In genomic region chr14:106348873-106349540, GRCh38 we compare ENCODE assay signal across 8 cellular contexts.
DNase-seq lines count a peak whose midpoint lies in the region; ATAC-seq and TF ChIP-seq lines count a peak whose summit lies in the region.
"Not testable (repeated sequence)": the region's sequence is repeated elsewhere in the genome, so short reads cannot be mapped to it uniquely, and the experiment has no call there.

No MANE protein-coding gene starts in this region.

- not testable (repeated sequence) for H3K36me3 Mint-ChIP-seq in chondrocyte (ENCODE audit: low read depth); type B pancreatic cell

- not testable (repeated sequence) for H3K27ac Mint-ChIP-seq in chondrocyte (ENCODE audit: unreplicated experiment); type B pancreatic cell

- H3K9me2 ChIP-seq in Loucy (replicated peaks; ENCODE audit: low read depth, low read length): not testable (repeated sequence)

- TF ChIP-seq CTCF in GM06990 (IDR thresholded peaks at IDR 0.05; ENCODE audit: insufficient read depth, low read length, poor library complexity, severe bottlenecking) (peak; percentile 82), Loucy (conservative IDR thresholded peaks at IDR 0.05; ENCODE audit: low read length) (peak; percentile 84), WERI-Rb-1 (IDR thresholded peaks at IDR 0.05; ENCODE audit: low read depth, low read length) (peak; percentile 34), chondrocyte (IDR thresholded peaks at IDR 0.05) (peak; percentile 33), type B pancreatic cell (conservative IDR thresholded peaks at IDR 0.05) (peak; percentile 63)
- TF ChIP-seq CTCF in mucosa of descending colon (IDR thresholded peaks at IDR 0.05): not testable (repeated sequence)

- DNase-seq in GM06990 (ENCODE audit: extremely low read depth, insufficient read length) (peak; percentile 51), WERI-Rb-1 (peak; percentile 46), chondrocyte (ENCODE audit: low spot score) (peak; percentile 96), mucosa of descending colon (peak; percentile 67 to 89 (median 73))
- peak; percentile 95 for DNase-seq in activated T-cell treated with anti-CD3 and anti-CD28 coated beads, Interleukin-2, amount 50 U/mL, for 1 hour
- DNase-seq in stimulated activated CD4-positive, alpha-beta T cell treated with anti-CD3 and anti-CD28 coated beads, Interleukin-4, amount 100 ng/mL, for 24 hours: peak; percentile 64
- DNase-seq in type B pancreatic cell (ENCODE audit: extremely low spot score, unreplicated experiment): not testable (repeated sequence)

- H4K20me1 ChIP-seq in Loucy (ENCODE audit: insufficient read depth, low read length, poor library complexity, severe bottlenecking): not testable (repeated sequence)

- H3K27me3 Mint-ChIP-seq in chondrocyte (ENCODE audit: low read depth); type B pancreatic cell: not testable (repeated sequence)

- H3K4me1 ChIP-seq in Loucy (ENCODE audit: insufficient read depth, low read length, poor library complexity, severe bottlenecking): peaks cover 74% of the 10 kb centered on the region
- H3K4me1 ChIP-seq in mucosa of descending colon (ENCODE audit: low read depth): not testable (repeated sequence)

- H2AFZ ChIP-seq in Loucy (ENCODE audit: low read length): not testable (repeated sequence)

- H3K4me1 Mint-ChIP-seq in chondrocyte (ENCODE audit: low read depth); type B pancreatic cell (ENCODE audit: unreplicated experiment): not testable (repeated sequence)

- H3K79me2 ChIP-seq in Loucy (ENCODE audit: insufficient read depth, low read length): peaks cover 36% of the 10 kb centered on the region

- intact Hi-C loops in mucosa of descending colon (cut with DNase I, micrococcal nuclease): not testable (repeated sequence)

- peak overlapping the region; percentile 50 for H3K4me2 ChIP-seq in Loucy (ENCODE audit: low read depth, low read length, poor library complexity, severe bottlenecking)

- H3K4me3 ChIP-seq in GM06990 (replicated peaks; ENCODE audit: low read depth, low read length): peak overlapping the region; percentile 51
- peak overlapping the region; percentile 68 for H3K4me3 ChIP-seq in Loucy (ENCODE audit: low read length, poor library complexity, severe bottlenecking)
- H3K4me3 ChIP-seq in WERI-Rb-1 (ENCODE audit: low read depth, low read length); mucosa of descending colon: not testable (repeated sequence)

- not testable (repeated sequence) for H3K27me3 ChIP-seq in GM06990 (replicated peaks; ENCODE audit: control insufficient read depth, insufficient read depth, low read length); Loucy (ENCODE audit: insufficient read depth, low read length, poor library complexity, severe bottlenecking); WERI-Rb-1 (ENCODE audit: insufficient read depth, low read depth, severe bottlenecking)

- H3K9me3 ChIP-seq in Loucy (ENCODE audit: insufficient read depth, low read depth, low read length); WERI-Rb-1 (ENCODE audit: severe bottlenecking); mucosa of descending colon: not testable (repeated sequence)

- not testable (repeated sequence) for H3K4me3 Mint-ChIP-seq in chondrocyte (ENCODE audit: unreplicated experiment); type B pancreatic cell

- H3K9me3 Mint-ChIP-seq in chondrocyte (ENCODE audit: low read depth) (peaks cover 88% of the 10 kb centered on the region), type B pancreatic cell (peaks cover 42% of the 10 kb centered on the region)

- H3K9ac ChIP-seq in Loucy (ENCODE audit: low read depth, low read length, poor library complexity, severe bottlenecking): peak overlapping the region; percentile 65

- peak; percentile 44 for ATAC-seq in mucosa of descending colon

- H3K36me3 ChIP-seq in GM06990 (ENCODE audit: control insufficient read depth, insufficient read depth, low read length); Loucy (ENCODE audit: insufficient read depth, low read length); WERI-Rb-1; mucosa of descending colon (ENCODE audit: low read depth): not testable (repeated sequence)

- H3F3A ChIP-seq in Loucy (ENCODE audit: low read depth): peaks cover 19% of the 10 kb centered on the region

- not testable (repeated sequence) for H3K27ac ChIP-seq in WERI-Rb-1
